16 cellular contexts compared by ENCODE assay signal in the genomic region with DNA sequence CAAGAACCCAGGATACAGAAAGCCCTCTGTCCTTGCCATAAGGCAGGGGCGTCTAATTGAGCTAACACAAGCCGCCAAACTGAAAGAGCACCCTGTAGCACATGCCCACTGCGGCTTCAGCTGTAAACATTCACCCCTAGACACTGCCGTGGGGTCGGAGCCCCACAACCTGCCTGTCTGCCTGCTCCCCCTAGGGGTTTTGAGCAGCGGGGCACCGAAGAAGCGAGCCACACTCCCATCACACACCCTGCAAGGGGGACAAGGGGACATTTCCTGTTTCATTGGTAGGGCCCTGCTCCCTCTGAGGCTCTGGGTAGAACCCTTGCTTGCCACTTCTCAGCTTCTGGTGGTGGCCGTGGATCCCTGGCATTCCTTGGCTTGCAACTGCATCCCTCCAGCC. TPM values are rescaled to one million over a fixed set of nuclear protein-coding genes. Genes with fewer than 3 reads are reported as not detected.
DNase-seq lines count a peak whose midpoint lies in the region; TF ChIP-seq lines count a peak whose summit lies in the region.
"Had no signal": no experiment of that assay in that cellular context is flagged by ENCODE, and none has a peak within 500 bp of the region (broad histone marks: within the 10 kb centered on the region; RNA-seq: fewer than 3 reads in every experiment).

No MANE protein-coding gene starts in this region.

- no peak overlapping the region for H3K9ac ChIP-seq in Loucy (ENCODE audit: low read depth, low read length, poor library complexity, severe bottlenecking)
- H3K9ac ChIP-seq in neural progenitor cell = no peak overlapping the region

- intact Hi-C loops in CD14-positive monocyte (cut with micrococcal nuclease) = no loop called here

- H3K36me3 Mint-ChIP-seq in neural progenitor cell (no peaks in the 10 kb centered on the region), CD14-positive monocyte (no peaks in the 10 kb centered on the region)

- H3F3A ChIP-seq in Loucy (ENCODE audit: low read depth) (no peaks in the 10 kb centered on the region), neural progenitor cell (ENCODE audit: low read depth) (no peaks in the 10 kb centered on the region)

- H3K27me3 Mint-ChIP-seq in neural progenitor cell (ENCODE audit: insufficient read depth, low read depth) (peaks cover 6% of the 10 kb centered on the region), CD14-positive monocyte (ENCODE audit: low read depth in 3 of 3) (peaks cover 0 to 4% (median 2%) of the 10 kb centered on the region in 3 donors)

- H3K4me1 ChIP-seq in Loucy (ENCODE audit: insufficient read depth, low read length, poor library complexity, severe bottlenecking) (no peaks in the 10 kb centered on the region), neural progenitor cell (no peaks in the 10 kb centered on the region)

- H3K4me3 Mint-ChIP-seq in neural progenitor cell = no peak overlapping the region
- no peak overlapping the region for H3K4me3 Mint-ChIP-seq in CD14-positive monocyte

- H3K79me2 ChIP-seq in Loucy (ENCODE audit: insufficient read depth, low read length) (no peaks in the 10 kb centered on the region), neural progenitor cell (ENCODE audit: low read depth) (no peaks in the 10 kb centered on the region)

- H3K36me3 ChIP-seq in Loucy (ENCODE audit: insufficient read depth, low read length) (no peaks in the 10 kb centered on the region), neural progenitor cell (no peaks in the 10 kb centered on the region)
- H3K36me3 ChIP-seq: HAP-1, upper lobe of left lung had no signal

- H3K9me3 Mint-ChIP-seq in neural progenitor cell = no peaks in the 10 kb centered on the region
- peaks cover 0 to 1% (median 0%) of the 10 kb centered on the region in 7 donors for H3K9me3 Mint-ChIP-seq in CD14-positive monocyte

- peak; percentile 4 for DNase-seq in DMS53 (lab: John Stamatoyannopoulos, UW)
- no peak for DNase-seq in DMS53 treated with DMSO at 0.1 percent for 48 hours (lab: John Stamatoyannopoulos, UW; ENCODE audit: unreplicated experiment)
- peak in 4 of 61 donors; percentile 12 to 42 (median 25) for DNase-seq in caudate nucleus (lab: John Stamatoyannopoulos, UW)
- peak; percentile 31 for DNase-seq in neural progenitor cell (ENCODE audit: low spot score)
- DNase-seq in CD14-positive monocyte (ENCODE audit: low spot score) = no peak
- DNase-seq in COR-L47 (lab: John Stamatoyannopoulos, UW) = no peak
- DNase-seq in SHP77 (lab: John Stamatoyannopoulos, UW) = no peak
- DNase-seq: activated CD8-positive, alpha-beta memory T cell treated with anti-CD3 and anti-CD28 coated beads for 24 hours; activated naive CD4-positive, alpha-beta T cell; cerebellar nuclear complex; MM.1S; NCI-H2227 treated with DMSO at 0.1 percent for 48 hours had no signal

- TF ChIP-seq CTCF in Loucy (conservative IDR thresholded peaks at IDR 0.05; ENCODE audit: low read length) (peak; percentile 42; the same call in 1 of the 2 replicates), neural progenitor cell (IDR thresholded peaks at IDR 0.05) (peak; percentile 52), CD14-positive monocyte (IDR thresholded peaks at IDR 0.05) (no peak)

- no peaks in the 10 kb centered on the region for H3K9me2 ChIP-seq in Loucy (replicated peaks; ENCODE audit: low read depth, low read length)

- H3K27me3 ChIP-seq in Loucy (ENCODE audit: insufficient read depth, low read length, poor library complexity, severe bottlenecking) = no peaks in the 10 kb centered on the region
- no peaks in the 10 kb centered on the region for H3K27me3 ChIP-seq in neural progenitor cell
- H3K27me3 ChIP-seq: upper lobe of left lung had no signal

- H3K27ac ChIP-seq in caudate nucleus (ENCODE audit: low read depth, low read length) (peak overlapping the region; percentile 24), neural progenitor cell (no peak overlapping the region)
- H3K27ac ChIP-seq: RWPE1, upper lobe of left lung had no signal

- H2AFZ ChIP-seq in Loucy (ENCODE audit: low read length) = no peak overlapping the region
- peak overlapping the region; percentile 59 for H2AFZ ChIP-seq in neural progenitor cell (replicated peaks)

- H3K9me3 ChIP-seq in Loucy (ENCODE audit: insufficient read depth, low read depth, low read length) (no peaks in the 10 kb centered on the region), neural progenitor cell (ENCODE audit: low read depth) (no peaks in the 10 kb centered on the region)
- H3K9me3 ChIP-seq: HAP-1, upper lobe of left lung had no signal

- H3K27ac Mint-ChIP-seq in neural progenitor cell = no peak overlapping the region
- H3K27ac Mint-ChIP-seq in CD14-positive monocyte = no peak overlapping the region

- H3K4me3 ChIP-seq in Loucy (ENCODE audit: low read length, poor library complexity, severe bottlenecking) (no peak overlapping the region), neural progenitor cell (no peak overlapping the region)
- H3K4me3 ChIP-seq: HAP-1, upper lobe of left lung had no signal

- H3K4me1 Mint-ChIP-seq in neural progenitor cell = no peaks in the 10 kb centered on the region
- no peaks in the 10 kb centered on the region for H3K4me1 Mint-ChIP-seq in CD14-positive monocyte

- no peaks in the 10 kb centered on the region for H4K20me1 ChIP-seq in Loucy (ENCODE audit: insufficient read depth, low read length, poor library complexity, severe bottlenecking)
- H4K20me1 ChIP-seq in neural progenitor cell (ENCODE audit: low read depth) = no peaks in the 10 kb centered on the region

- H3K4me2 ChIP-seq in Loucy (ENCODE audit: low read depth, low read length, poor library complexity, severe bottlenecking) (no peak overlapping the region), neural progenitor cell (no peak overlapping the region)

RNA-seq across cellular contexts. Expression of a gene that starts 45.2 kb away (rescaled TPM):
- 127 and 190 TPM in 2 replicates for total RNA-seq in neural progenitor cell (ENCODE audit: low replicate concordance)
- polyA plus RNA-seq in CD14-positive monocyte = 10 to 100 TPM; 47.0 to 75.8 TPM

Comparison
In these comparisons a context has a peak if more than half of its experiments do, and no peak if none do; other contexts are left out.
1. DNase-seq: peak in DMS53 (single experiment) and neural progenitor cell (single experiment); none in DMS53 treated with DMSO at 0.1 percent for 48 hours (single experiment), CD14-positive monocyte (single experiment), COR-L47 (single experiment) and SHP77 (0 of 2).